Comparison of ENCODE assay signal across 9 cellular contexts in genomic region chr1:40394456-40395172, GRCh38. TPM values are rescaled to one million over a fixed set of nuclear protein-coding genes. Genes with fewer than 3 reads are reported as not detected.
A peak's percentile ranks its signal among the peaks of the same experiment; 100 is the strongest.
DNase-seq lines count a peak whose midpoint lies in the region; ATAC-seq, FAIRE-seq and TF ChIP-seq lines count a peak whose summit lies in the region.
"Had no signal": no experiment of that assay in that cellular context is flagged by ENCODE, and none has a peak within 500 bp of the region (broad histone marks: within the 10 kb centered on the region; RNA-seq: fewer than 3 reads in every experiment).

No MANE protein-coding gene starts in this region.

- FAIRE-seq in K562 (lab: Jason Lieb, UNC): no peak

- CTCF ChIA-PET in K562 (lab: Yijun Ruan, JAX; ENCODE audit: low intra/inter-chr PET ratio): no interaction called here
- CTCF ChIA-PET in naive thymus-derived CD4-positive, alpha-beta T cell (lab: Charles Lee): interaction anchor here (0.9 to 1.2 kb wide), 2 partner anchors 9 to 10 kb away, joined by 3 read pairs; no protein-coding TSS in a partner anchor

- H3K36me3 ChIP-seq in OCI-LY1 (ENCODE audit: insufficient read depth, low read length) (peaks cover 19% of the 10 kb centered on the region; the same call in 1 of the 2 replicates), K562 (ENCODE audit: control insufficient read depth, insufficient read depth, low read length) (peaks cover 26% of the 10 kb centered on the region)
- no peaks in the 10 kb centered on the region for H3K36me3 ChIP-seq in naive thymus-derived CD4-positive, alpha-beta T cell (ENCODE audit: control insufficient read depth in 2 of 3, insufficient read depth in 3 of 3, low read length in 3 of 3)

- H3K27ac Mint-ChIP-seq in naive thymus-derived CD4-positive, alpha-beta T cell: peak overlapping the region; percentile 88 to 100 (median 96)

- H3K4me3 ChIP-seq in OCI-LY1 (ENCODE audit: low read depth, low read length, poor library complexity, severe bottlenecking) (no peak overlapping the region), K562 (no peak overlapping the region)
- peak overlapping the region; percentile 9 for H3K4me3 ChIP-seq in naive thymus-derived CD4-positive, alpha-beta T cell (ENCODE audit: low read length)

- 53% methylated on average over 4 of the region's 4 CpGs for WGBS in K562 (ENCODE audit: insufficient coverage, low coverage, missing lambda C conversion rate)

- H3F3A ChIP-seq in OCI-LY1 (ENCODE audit: insufficient read depth, low read length): no peaks in the 10 kb centered on the region

- H3K4me3 Mint-ChIP-seq in naive thymus-derived CD4-positive, alpha-beta T cell: peak overlapping the region; percentile 53 to 90 (median 76)

- intact Hi-C loops in K562 (cut with micrococcal nuclease): no loop called here
- intact Hi-C loops in naive thymus-derived CD4-positive, alpha-beta T cell (cut with micrococcal nuclease): loop anchor here (1.0 kb wide), 3 partner anchors 8 to 10 kb away; no protein-coding TSS in a partner anchor

- ATAC-seq in K562: peak; percentile 30
- peak; percentile 86 for ATAC-seq in naive thymus-derived CD4-positive, alpha-beta T cell
- ATAC-seq in HG02973 (IDR thresholded peaks at IDR 0.05; ENCODE audit: unreplicated experiment): no peak
- ATAC-seq in GM21786 (IDR thresholded peaks at IDR 0.05; ENCODE audit: unreplicated experiment): no peak

- in situ Hi-C loops in K562 (cut with MboI): no loop called here

- H3K4me2 ChIP-seq in OCI-LY1 (ENCODE audit: low read length) (no peak overlapping the region), K562 (ENCODE audit: insufficient read depth, low read length) (no peak overlapping the region; the same call in 1 of the 2 replicates)

- H2AFZ ChIP-seq in OCI-LY1 (ENCODE audit: low read length): no peak overlapping the region
- H2AFZ ChIP-seq in K562 (ENCODE audit: low read depth, low read length): no peak overlapping the region

- TF ChIP-seq RAD21 in K562 (CRISPR knock-in tag; conservative IDR thresholded peaks at IDR 0.05 in 1 of 2, IDR thresholded peaks at IDR 0.05 in 1 of 2): no peak

- H4K20me1 ChIP-seq in OCI-LY1 (ENCODE audit: insufficient read depth, low read length) (peaks cover 4% of the 10 kb centered on the region; the same call in 1 of the 2 replicates), K562 (replicated peaks; ENCODE audit: control insufficient read depth, insufficient read depth, low read length) (peaks cover 10% of the 10 kb centered on the region; the same call in 1 of the 2 replicates)

- H3K9ac ChIP-seq in OCI-LY1 (ENCODE audit: low read length): no peak overlapping the region
- no peak overlapping the region for H3K9ac ChIP-seq in K562 (ENCODE audit: insufficient read depth in 1 of 2, low read depth in 2 of 2, low read length in 2 of 2)

- TF ChIP-seq EP300 in K562 (IDR thresholded peaks at IDR 0.05; ENCODE audit: low read length): no peak

- H3K4me1 ChIP-seq in OCI-LY1 (ENCODE audit: insufficient read depth, low read length, severe bottlenecking) (peaks cover 71% of the 10 kb centered on the region), K562 (replicated peaks in 1 of 2; ENCODE audit: control insufficient read depth in 2 of 2, insufficient read depth in 2 of 2, low read length in 2 of 2) (peaks cover 23 to 64% of the 10 kb centered on the region in 2 experiments)
- peaks cover 72 to 91% of the 10 kb centered on the region in 2 donors for H3K4me1 ChIP-seq in naive thymus-derived CD4-positive, alpha-beta T cell (ENCODE audit: control insufficient read depth in 2 of 2, insufficient read depth in 2 of 2, low read length in 2 of 2)

- H3K79me2 ChIP-seq in OCI-LY1 (ENCODE audit: insufficient read depth, low read length) (no peaks in the 10 kb centered on the region; the same call in 1 of the 2 replicates), K562 (ENCODE audit: control insufficient read depth, insufficient read depth, low read length) (peaks cover 99% of the 10 kb centered on the region)

- POLR2A ChIA-PET in K562 (lab: Yijun Ruan, JAX): interaction anchor here (1.1 to 6.0 kb wide), 4 partner anchors 10 to 27 kb away, joined by 3 to 28 read pairs (median 4); no protein-coding TSS in a partner anchor
- POLR2A ChIA-PET in naive thymus-derived CD4-positive, alpha-beta T cell (lab: Charles Lee): interaction anchor here (1.4 to 16.0 kb wide), 5 partner anchors 10 to 78 kb away, joined by 4 to 408 read pairs (median 5); partner anchors contain the start of genes COL9A2 and SMAP2

- no peak for TF ChIP-seq POLR2A in K562 (conservative IDR thresholded peaks at IDR 0.05)

- DNase-seq in EH (ENCODE audit: low read depth) (peak; percentile 84), K562 (ENCODE audit: extremely low read depth in 1 of 4, low spot score in 3 of 4) (no peak), SW 1271 (lab: John Stamatoyannopoulos, UW) (no peak), DMS114 treated with DMSO at 0.1 percent for 48 hours (lab: John Stamatoyannopoulos, UW; ENCODE audit: unreplicated experiment) (no peak)
- peak in 7 of 9 donors; percentile 56 to 79 (median 72) for DNase-seq in naive thymus-derived CD4-positive, alpha-beta T cell
- DNase-seq: NCI-H2081 treated with DMSO at 0.1 percent for 48 hours had no signal

- H3K9me3 Mint-ChIP-seq in naive thymus-derived CD4-positive, alpha-beta T cell: no peaks in the 10 kb centered on the region

- H3K27me3 ChIP-seq in OCI-LY1 (ENCODE audit: insufficient read depth, low read length) (no peaks in the 10 kb centered on the region; the same call in 1 of the 2 replicates), K562 (ENCODE audit: control insufficient read depth in 2 of 2, insufficient read depth in 2 of 2, low read length in 2 of 2) (no peaks in the 10 kb centered on the region)
- no peaks in the 10 kb centered on the region for H3K27me3 ChIP-seq in naive thymus-derived CD4-positive, alpha-beta T cell (ENCODE audit: control insufficient read depth in 2 of 2, insufficient read depth in 2 of 2, low read length in 2 of 2)

- TF ChIP-seq CTCF in OCI-LY1 (IDR thresholded peaks at IDR 0.05; ENCODE audit: low read length): no peak
- TF ChIP-seq CTCF in K562 (IDR thresholded peaks at IDR 0.05 in 2 of 3, conservative IDR thresholded peaks at IDR 0.05 in 1 of 3; ENCODE audit: insufficient read depth in 2 of 3, low read depth in 1 of 3, low read length in 3 of 3): no peak

- H3K9me1 ChIP-seq in K562 (ENCODE audit: control insufficient read depth, insufficient read depth, low read length): no peaks in the 10 kb centered on the region

- no peaks in the 10 kb centered on the region for H3K9me3 ChIP-seq in OCI-LY1 (ENCODE audit: low read length)
- H3K9me3 ChIP-seq in K562 (replicated peaks; ENCODE audit: control insufficient read depth, insufficient read depth, low read depth, low read length): no peaks in the 10 kb centered on the region
- no peaks in the 10 kb centered on the region for H3K9me3 ChIP-seq in naive thymus-derived CD4-positive, alpha-beta T cell (ENCODE audit: control insufficient read depth in 2 of 3, low read length in 3 of 3)

- no TSS peak for BruUV-seq in K562 (replicated peaks; lab: Mats Ljungman, UMichigan)

- peaks cover 0 to 39% (median 28%) of the 10 kb centered on the region in 5 donors for H3K36me3 Mint-ChIP-seq in naive thymus-derived CD4-positive, alpha-beta T cell

- peaks cover 56 to 97% (median 91%) of the 10 kb centered on the region in 7 donors for H3K4me1 Mint-ChIP-seq in naive thymus-derived CD4-positive, alpha-beta T cell

- H3K27me3 Mint-ChIP-seq in naive thymus-derived CD4-positive, alpha-beta T cell: no peaks in the 10 kb centered on the region

- no peaks in the 10 kb centered on the region for H3K9me2 ChIP-seq in OCI-LY1 (ENCODE audit: low read depth, low read length)

- H3K27ac ChIP-seq in OCI-LY1 (ENCODE audit: low read depth, low read length, poor library complexity, severe bottlenecking) (peak overlapping the region; percentile 43), K562 (ENCODE audit: extremely low read depth, low read depth, low read length) (peak overlapping the region; percentile 33; the same call in 1 of the 3 replicates)
- H3K27ac ChIP-seq in naive thymus-derived CD4-positive, alpha-beta T cell (ENCODE audit: low read depth, low read length): peak overlapping the region; percentile 99

RNA-seq across cellular contexts. Expression of gene SMAP2, which starts 21.1 kb away (rescaled TPM):
- total RNA-seq in K562 (2011; cell fraction: chromatin; rRNA removed; ENCODE audit: low replicate concordance): 77.4 and 118 TPM in 2 replicates
- 37.0 and 50.1 TPM in 2 replicates for total RNA-seq in K562 (2011; cell fraction: nucleolus; rRNA removed)
- total RNA-seq in K562 (2011; cell fraction: nucleoplasm; rRNA removed): 81.5 and 109 TPM in 2 replicates
- total RNA-seq in K562 (2014; rRNA removed) (80.1 and 98.2 TPM in 2 replicates), K562 (2014; rRNA removed; fragmentation: Illumina TruSeq; extraction: Trizol) (94.1 and 101 TPM in 2 replicates), K562 (2015; rRNA removed; fragmentation: Illumina TruSeq; extraction: Trizol) (89.1 and 92.4 TPM in 2 replicates), K562 (2021) (109 and 117 TPM in 2 replicates)
- polyA plus RNA-seq in K562 (2011; rRNA removed) (114 and 124 TPM in 2 replicates), K562 (2014; fragmentation: Illumina TruSeq; extraction: Trizol) (173 and 212 TPM in 2 replicates), K562 (2014; fragmentation: Nextera tagmentation; extraction: Ambion mirVana) (10 to 100 TPM; 38.7 to 47.3 TPM), K562 (2014; rRNA removed) (89.4 and 94.7 TPM in 2 replicates)
- 98.8 and 132 TPM in 2 replicates for polyA plus RNA-seq in K562 (2011; cell fraction: cytosol; rRNA removed)
- polyA plus RNA-seq in K562 (2011; cell fraction: nucleus; rRNA removed): 81.2 and 89.1 TPM in 2 replicates
- polyA plus RNA-seq in K562 (2012): 100 and 128 TPM in 2 replicates
- polyA minus RNA-seq in K562 (2011; rRNA and poly(A)+ RNA removed): 129 and 160 TPM in 2 replicates
- 71.4 and 74.3 TPM in 2 replicates for polyA minus RNA-seq in K562 (2011; cell fraction: cytosol; rRNA and poly(A)+ RNA removed)
- polyA minus RNA-seq in K562 (2011; cell fraction: nucleus; rRNA and poly(A)+ RNA removed): 28.4 and 48.0 TPM in 2 replicates
- total RNA-seq in naive thymus-derived CD4-positive, alpha-beta T cell: 100 to 1,000 TPM; 144 to 210 (median 187) TPM
- polyA plus RNA-seq in naive thymus-derived CD4-positive, alpha-beta T cell: 100 to 1,000 TPM; 226 to 542 TPM

RNA-seq across cellular contexts. Expression of gene ZFP69B, which starts 55.7 kb away (rescaled TPM):
- total RNA-seq in K562 (2011; cell fraction: chromatin; rRNA removed; ENCODE audit: low replicate concordance): 10.7 and 26.6 TPM in 2 replicates
- total RNA-seq in K562 (2011; cell fraction: nucleolus; rRNA removed): 7.2 and 9.2 TPM in 2 replicates
- 11.4 and 12.9 TPM in 2 replicates for total RNA-seq in K562 (2011; cell fraction: nucleoplasm; rRNA removed)
- total RNA-seq in K562 (2014; rRNA removed) (6.0 and 6.4 TPM in 2 replicates), K562 (2014; rRNA removed; fragmentation: Illumina TruSeq; extraction: Trizol) (10.3 and 12.8 TPM in 2 replicates), K562 (2015; rRNA removed; fragmentation: Illumina TruSeq; extraction: Trizol) (5.5 and 5.6 TPM in 2 replicates), K562 (2021) (8.2 and 9.5 TPM in 2 replicates)
- polyA plus RNA-seq in K562 (2011; rRNA removed) (7.5 and 8.4 TPM in 2 replicates), K562 (2014; fragmentation: Illumina TruSeq; extraction: Trizol) (9.4 and 10.2 TPM in 2 replicates), K562 (2014; fragmentation: Nextera tagmentation; extraction: Ambion mirVana) (1 to 10 TPM; 1.6 to 2.8 TPM), K562 (2014; rRNA removed) (7.9 and 8.9 TPM in 2 replicates)
- 1.6 and 2.9 TPM in 2 replicates for polyA plus RNA-seq in K562 (2011; cell fraction: cytosol; rRNA removed)
- polyA plus RNA-seq in K562 (2011; cell fraction: nucleus; rRNA removed): 5.7 and 5.9 TPM in 2 replicates
- polyA plus RNA-seq in K562 (2012): 4.5 and 5.3 TPM in 2 replicates
- 10.6 and 14.2 TPM in 2 replicates for polyA minus RNA-seq in K562 (2011; rRNA and poly(A)+ RNA removed)
- 2.9 and 4.1 TPM in 2 replicates for polyA minus RNA-seq in K562 (2011; cell fraction: cytosol; rRNA and poly(A)+ RNA removed)
- polyA minus RNA-seq in K562 (2011; cell fraction: nucleus; rRNA and poly(A)+ RNA removed): 5.3 and 9.3 TPM in 2 replicates
- 1 to 10 TPM; 2.2 to 8.3 (median 5.3) TPM for total RNA-seq in naive thymus-derived CD4-positive, alpha-beta T cell
- polyA plus RNA-seq in naive thymus-derived CD4-positive, alpha-beta T cell: 1 to 10 TPM; 3.0 to 3.6 TPM

Comparison
In these comparisons a context has a peak if more than half of its experiments do, and no peak if none do; other contexts are left out.
1. DNase-seq: peak in EH (single experiment) and naive thymus-derived CD4-positive, alpha-beta T cell (7 of 9); none in K562 (0 of 4), SW 1271 (0 of 2) and DMS114 treated with DMSO at 0.1 percent for 48 hours (single experiment).
2. H3K27ac ChIP-seq: peak in every context shown above with its lines; median percentile 99 in naive thymus-derived CD4-positive, alpha-beta T cell; 43 in OCI-LY1; 33 in K562.
3. ATAC-seq: peak in K562 (single experiment) and naive thymus-derived CD4-positive, alpha-beta T cell (single experiment); none in HG02973 (single experiment) and GM21786 (single experiment).